8 cellular contexts compared by ENCODE assay signal in genomic region chr11:76281558-76281906, GRCh38.
"Had no signal": no experiment of that assay in that cellular context is flagged by ENCODE, and none has a peak within 500 bp of the region (broad histone marks: within the 10 kb centered on the region; RNA-seq: fewer than 3 reads in every experiment).

No MANE protein-coding gene starts in this region.

- H2AFZ ChIP-seq: GM23248 had no signal

- H3K4me1 ChIP-seq: HAP-1 had no signal

- H3K27ac ChIP-seq: GM23248 had no signal

- H3K9ac ChIP-seq: GM23248 had no signal

- H3K9me3 ChIP-seq: HAP-1 had no signal

- H3K36me3 ChIP-seq: HAP-1 had no signal

- H3K4me3 ChIP-seq: GM23248, HAP-1, K562 had no signal

- DNase-seq: GM23248, GOT3, H7, HFFc6, IMR-90, KG1 had no signal
